1 cellular context compared by ENCODE assay signal in genomic region chr19:39046037-39046821, GRCh38.
TF ChIP-seq lines count a peak whose summit lies in the region.

No MANE protein-coding gene starts in this region.

TF ChIP-seq in HepG2, 621 proteins besides CTCF, POLR2A, EP300 and RAD21 (continued from another document):
- TF ChIP-seq, protein P1, sequence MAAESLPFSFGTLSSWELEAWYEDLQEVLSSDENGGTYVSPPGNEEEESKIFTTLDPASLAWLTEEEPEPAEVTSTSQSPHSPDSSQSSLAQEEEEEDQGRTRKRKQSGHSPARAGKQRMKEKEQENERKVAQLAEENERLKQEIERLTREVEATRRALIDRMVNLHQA (CRISPR knock-in tag; IDR thresholded peaks at IDR 0.05) = no peak
- no peak for TF ChIP-seq HOXA9 (CRISPR knock-in tag; IDR thresholded peaks at IDR 0.05; ENCODE audit: borderline replicate concordance)
- no peak for TF ChIP-seq CBX2 (IDR thresholded peaks at IDR 0.05; ENCODE audit: low read depth, low read length)
- TF ChIP-seq CBX2 (CRISPR knock-in tag; IDR thresholded peaks at IDR 0.05; ENCODE audit: low read depth) = no peak
- TF ChIP-seq MEF2D (CRISPR knock-in tag; IDR thresholded peaks at IDR 0.05) = no peak
- TF ChIP-seq LRRFIP1 (CRISPR knock-in tag; conservative IDR thresholded peaks at IDR 0.05) = no peak
- no peak for TF ChIP-seq BRD4 (CRISPR knock-in tag; IDR thresholded peaks at IDR 0.05)
- TF ChIP-seq RFX3 (CRISPR knock-in tag; IDR thresholded peaks at IDR 0.05) = peak; percentile 77
TF ChIP-seq in HepG2: peak in this region for 8.
